ENCODE assay signal across 22 cellular contexts in genomic region chr1:112445591-112445990, GRCh38. TPM values are rescaled to one million over a fixed set of nuclear protein-coding genes. Genes with fewer than 3 reads are reported as not detected.
DNase-seq lines count a peak whose midpoint lies in the region; ATAC-seq and TF ChIP-seq lines count a peak whose summit lies in the region.
"Had no signal": no experiment of that assay in that cellular context is flagged by ENCODE, and none has a peak within 500 bp of the region (broad histone marks: within the 10 kb centered on the region; RNA-seq: fewer than 3 reads in every experiment).

No MANE protein-coding gene starts in this region.

- peaks cover 18% of the 10 kb centered on the region for H3K4me1 Mint-ChIP-seq in mesothelial cell of epicardium
- H3K4me1 Mint-ChIP-seq in activated naive CD8-positive, alpha-beta T cell treated with anti-CD3 and anti-CD28 coated beads, Interleukin-2, amount 50 U/mL, for 24 hours, result no peaks in the 10 kb centered on the region

- no peak for TF ChIP-seq CTCF in left ventricle myocardium inferior (IDR thresholded peaks at IDR 0.05; ENCODE audit: borderline replicate concordance)
- no peak for TF ChIP-seq CTCF in brain microvascular endothelial cell (IDR thresholded peaks at IDR 0.05; ENCODE audit: low read depth, low read length, missing control alignments)
- no peak for TF ChIP-seq CTCF in mesothelial cell of epicardium (IDR thresholded peaks at IDR 0.05; ENCODE audit: unreplicated experiment)

- DNase-seq in left ventricle myocardium inferior (no peak), left cardiac atrium (no peak), brain microvascular endothelial cell (no peak), mesothelial cell of epicardium (ENCODE audit: low spot score in 2 of 2, unreplicated experiment in 2 of 2) (no peak), KG1 (lab: John Stamatoyannopoulos, UW) (no peak)
- no peak for DNase-seq in activated naive CD8-positive, alpha-beta T cell treated with anti-CD3 and anti-CD28 coated beads, Interleukin-2, amount 50 U/mL, for 24 hours
- no peak for DNase-seq in stimulated activated CD4-positive, alpha-beta T cell treated with anti-CD3 and anti-CD28 coated beads, Interleukin-4, amount 100 ng/mL, for 1 hour
- DNase-seq: 8988T, C1 segment of cervical spinal cord, DMS153, KBM-7, MM.1S, NCI-H1105, NCI-H187, NCI-H2171, NCI-H446 treated with DMSO at 0.1 percent for 48 hours, NCI-H748 treated with DMSO at 0.1 percent for 48 hours had no signal

- ATAC-seq in left cardiac atrium (no peak), HG02571 (IDR thresholded peaks at IDR 0.05; ENCODE audit: unreplicated experiment) (no peak)
- no peak for ATAC-seq in activated naive CD8-positive, alpha-beta T cell treated with anti-CD3 and anti-CD28 coated beads, Interleukin-2, amount 50 U/mL, for 24 hours
- ATAC-seq: GM12878, Right ventricle myocardium inferior had no signal

- intact Hi-C loops in left ventricle myocardium inferior (cut with micrococcal nuclease), result no loop called here
- intact Hi-C loops in left cardiac atrium (cut with DNase I), result no loop called here

- H3K4me1 ChIP-seq in left ventricle myocardium inferior, result peaks cover 47% of the 10 kb centered on the region

- peak overlapping the region; percentile 74 for H3K27ac ChIP-seq in left ventricle myocardium inferior (replicated peaks)
- H3K27ac ChIP-seq in brain microvascular endothelial cell, result peak overlapping the region; percentile 80
- H3K27ac ChIP-seq: HL-60, SK-N-MC had no signal

- no peaks in the 10 kb centered on the region for H3K27me3 ChIP-seq in left ventricle myocardium inferior (ENCODE audit: low read depth)
- no peaks in the 10 kb centered on the region for H3K27me3 ChIP-seq in brain microvascular endothelial cell (replicated peaks)

- H3K36me3 ChIP-seq in left ventricle myocardium inferior (peaks cover 19% of the 10 kb centered on the region), brain microvascular endothelial cell (replicated peaks) (peaks cover 35% of the 10 kb centered on the region)

- H3K9me3 Mint-ChIP-seq in mesothelial cell of epicardium, result peaks cover 4% of the 10 kb centered on the region
- no peaks in the 10 kb centered on the region for H3K9me3 Mint-ChIP-seq in activated naive CD8-positive, alpha-beta T cell treated with anti-CD3 and anti-CD28 coated beads, Interleukin-2, amount 50 U/mL, for 24 hours

- no peak overlapping the region for H3K4me3 Mint-ChIP-seq in mesothelial cell of epicardium
- no peak overlapping the region for H3K4me3 Mint-ChIP-seq in activated naive CD8-positive, alpha-beta T cell treated with anti-CD3 and anti-CD28 coated beads, Interleukin-2, amount 50 U/mL, for 24 hours

- H3K4me3 ChIP-seq in left ventricle myocardium inferior (no peak overlapping the region), brain microvascular endothelial cell (ENCODE audit: low read depth, low read length) (no peak overlapping the region)
- H3K4me3 ChIP-seq: GM12878, SK-N-MC had no signal

- H3K27me3 Mint-ChIP-seq in mesothelial cell of epicardium (ENCODE audit: low read depth), result no peaks in the 10 kb centered on the region
- peaks cover 4% of the 10 kb centered on the region for H3K27me3 Mint-ChIP-seq in activated naive CD8-positive, alpha-beta T cell treated with anti-CD3 and anti-CD28 coated beads, Interleukin-2, amount 50 U/mL, for 24 hours

- H3K9me3 ChIP-seq in left ventricle myocardium inferior (replicated peaks), result no peaks in the 10 kb centered on the region

- in situ Hi-C loops in brain microvascular endothelial cell (cut with HindIII; ENCODE audit: low pct_ligation_motif_present, low sequenced_read_pairs), result no loop called here

- H3K27ac Mint-ChIP-seq in mesothelial cell of epicardium, result peak overlapping the region; percentile 50
- no peak overlapping the region for H3K27ac Mint-ChIP-seq in activated naive CD8-positive, alpha-beta T cell treated with anti-CD3 and anti-CD28 coated beads, Interleukin-2, amount 50 U/mL, for 24 hours

- H3K36me3 Mint-ChIP-seq in mesothelial cell of epicardium, result peaks cover 24% of the 10 kb centered on the region
- no peaks in the 10 kb centered on the region for H3K36me3 Mint-ChIP-seq in activated naive CD8-positive, alpha-beta T cell treated with anti-CD3 and anti-CD28 coated beads, Interleukin-2, amount 50 U/mL, for 24 hours (ENCODE audit: low read depth)

RNA-seq across cellular contexts. Expression of gene CTTNBP2NL, which starts 49.6 kb away (rescaled TPM):
- total RNA-seq in left ventricle myocardium inferior (14.3 TPM), left cardiac atrium (10 to 100 TPM; 17.1 to 24.3 TPM), mesothelial cell of epicardium (63.2 to 65.4 TPM (median 64.9 TPM) in 3 replicates)
